ENCODE assay signal across 26 cellular contexts in the genomic region with DNA sequence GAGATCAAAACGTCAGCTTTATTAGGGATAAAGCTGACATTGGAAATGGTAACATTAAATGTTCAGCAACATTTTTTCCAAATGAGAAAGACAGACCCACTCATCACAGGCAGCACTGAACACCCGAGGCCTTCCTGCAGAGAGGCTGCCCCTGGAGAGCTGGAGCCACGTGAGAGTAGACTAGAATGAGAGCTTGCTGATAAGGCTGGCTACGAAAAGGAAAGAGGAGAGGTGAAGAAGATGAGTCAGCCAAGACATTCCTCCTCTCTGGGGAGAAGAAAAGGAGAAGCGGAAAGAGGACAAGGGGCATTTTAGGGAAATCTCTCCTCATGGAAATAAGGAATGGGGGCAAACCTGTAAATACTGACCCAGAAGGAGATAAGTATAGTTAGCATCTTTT. TPM values are rescaled to one million over a fixed set of nuclear protein-coding genes. Genes with fewer than 3 reads are reported as not detected.
"Had no signal": no experiment of that assay in that cellular context is flagged by ENCODE, and none has a peak within 500 bp of the region (broad histone marks: within the 10 kb centered on the region; RNA-seq: fewer than 3 reads in every experiment).

No MANE protein-coding gene starts in this region.

- H3K36me3 ChIP-seq: ascending aorta, esophagus squamous epithelium, left lung, tibial nerve, uterus had no signal

- H3K4me3 ChIP-seq: ascending aorta, esophagus squamous epithelium, left lung, tibial nerve, uterus had no signal

- H3K9me3 ChIP-seq: ascending aorta, esophagus squamous epithelium, left lung, tibial nerve, uterus had no signal

- H3K4me1 ChIP-seq: uterus had no signal

- ATAC-seq: activated T-cell treated with anti-CD3 and anti-CD28 coated beads, Interleukin-2, amount 50 U/mL, for 72 hours; left lung had no signal

- H3K27ac ChIP-seq: ascending aorta, esophagus squamous epithelium, tibial nerve, uterus, VCaP had no signal

- DNase-seq: activated CD4-positive, alpha-beta T cell treated with anti-CD3 and anti-CD28 coated beads, Interleukin-2, amount 50 U/mL, for 4 hours; activated CD4-positive, CD25-positive, alpha-beta regulatory T cell treated with anti-CD3 and anti-CD28 coated beads, Interleukin-2, amount 50 U/mL, for 72 hours; activated effector memory CD4-positive, alpha-beta T cell treated with anti-CD3 and anti-CD28 coated beads, Interleukin-2, amount 50 U/mL, for 16 hours; activated naive CD4-positive, alpha-beta T cell treated with anti-CD3 and anti-CD28 coated beads, Interleukin-2, amount 50 U/mL, for 16 hours; activated T-cell treated with anti-CD3 and anti-CD28 coated beads, Interleukin-2, amount 50 U/mL, for 72 hours; dermis blood vessel endothelial cell; effector memory CD4-positive, alpha-beta T cell; esophagus squamous epithelium; foreskin melanocyte; glutamatergic neuron; hypothalamus; left lung; nephron progenitor cell; nucleus accumbens; retina; uterus had no signal

- H3K27me3 ChIP-seq: ascending aorta, left lung, tibial nerve, uterus had no signal

RNA-seq across cellular contexts. Expression of gene CYP19A1, which starts 7.3 kb away (rescaled TPM):
- total RNA-seq: activated CD8-positive, alpha-beta memory T cell treated with anti-CD3 and anti-CD28 coated beads for 36 hours; activated T-cell treated with anti-CD3 and anti-CD28 coated beads, Interleukin-2, amount 50 U/mL, for 72 hours; bronchial epithelial cell; chondrocyte; dermis blood vessel endothelial cell; endothelial cell of umbilical vein; kidney epithelial cell; lung microvascular endothelial cell; uterus had no signal
- polyA plus RNA-seq: endothelial cell of umbilical vein had no signal

RNA-seq across cellular contexts. Expression of gene GLDN, which starts 10.3 kb away (rescaled TPM):
- total RNA-seq: activated CD8-positive, alpha-beta memory T cell treated with anti-CD3 and anti-CD28 coated beads for 36 hours; activated T-cell treated with anti-CD3 and anti-CD28 coated beads, Interleukin-2, amount 50 U/mL, for 72 hours; dermis blood vessel endothelial cell; endothelial cell of umbilical vein; kidney epithelial cell; lung microvascular endothelial cell; T-helper 1 cell treated with Interleukin-12 subunit alpha and Interleukin-12 subunit beta and Interleukin-4 antibody, amounts not matched to agents 30 ng/mL and 1 ng/mL, for 36 hours had no signal
- polyA plus RNA-seq: endothelial cell of umbilical vein had no signal
